27 cellular contexts compared by ENCODE assay signal in the genomic region with DNA sequence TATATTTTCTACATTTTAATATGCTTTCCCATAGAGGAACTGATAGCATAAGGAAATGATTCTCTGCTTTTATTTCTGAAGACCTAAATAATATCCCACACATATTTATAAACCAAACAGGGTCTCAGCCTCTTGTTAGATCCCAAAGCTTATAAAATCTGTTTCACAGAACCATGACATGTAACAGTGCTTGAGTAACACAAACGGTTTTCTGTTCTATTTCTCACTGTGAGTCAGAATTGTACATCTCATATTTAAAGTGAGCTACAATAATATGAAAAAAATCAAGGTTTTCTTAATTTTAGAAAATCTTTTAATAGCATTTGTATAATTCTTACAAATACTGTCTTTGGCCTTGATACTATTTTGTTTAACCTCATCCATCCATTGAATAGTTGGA.
"Had no signal": no experiment of that assay in that cellular context is flagged by ENCODE, and none has a peak within 500 bp of the region (broad histone marks: within the 10 kb centered on the region; RNA-seq: fewer than 3 reads in every experiment).

No MANE protein-coding gene starts in this region.

- DNase-seq: activated CD4-positive, alpha-beta memory T cell treated with anti-CD3 and anti-CD28 coated beads for 36 hours; activated CD4-positive, alpha-beta T cell treated with anti-CD3 and anti-CD28 coated beads for 36 hours; activated CD4-positive, alpha-beta T cell treated with anti-CD3 and anti-CD28 coated beads, Interleukin-2, amount 10 ng/mL, durations not matched to agents 24 days and 14 days; activated CD4-positive, CD25-positive, alpha-beta regulatory T cell; activated CD4-positive, CD25-positive, alpha-beta regulatory T cell treated with anti-CD3 and anti-CD28 coated beads, Interleukin-2, amount 50 U/mL, for 72 hours; activated CD8-positive, alpha-beta memory T cell treated with anti-CD3 and anti-CD28 coated beads, Interleukin-2, amount 10 ng/mL, durations not matched to agents 7 days and 5 days; activated CD8-positive, alpha-beta memory T cell treated with anti-CD3 and anti-CD28 coated beads, Interleukin-2, amount 50 U/mL, for 4 hours; activated CD8-positive, alpha-beta T cell treated with anti-CD3 and anti-CD28 coated beads, Interleukin-2, amount 10 ng/mL, durations not matched to agents 7 days and 5 days; activated gamma-delta T cell; activated naive CD4-positive, alpha-beta T cell; activated naive CD4-positive, alpha-beta T cell treated with anti-CD3 and anti-CD28 coated beads, Interleukin-2, amount 10 ng/mL, durations not matched to agents 7 days and 5 days; activated naive CD8-positive, alpha-beta T cell treated with anti-CD3 and anti-CD28 coated beads, Interleukin-2, amount 10 ng/mL, durations not matched to agents 7 days and 5 days; activated T-cell treated with anti-CD3 and anti-CD28 coated beads, Interleukin-2, amount 50 U/mL, for 1 hour; activated T-cell treated with anti-CD3 and anti-CD28 coated beads, Interleukin-2, amount 50 U/mL, for 48 hours; central memory CD4-positive, alpha-beta T cell; cerebellar nuclear complex; colonic mucosa; effector CD8-positive, alpha-beta T cell; foreskin melanocyte; head of caudate nucleus; T-helper 2 cell had no signal

- FAIRE-seq: endometrium had no signal

- H3K27me3 ChIP-seq: ascending aorta, breast epithelium, cardiac muscle cell, colonic mucosa had no signal

- H3K36me3 ChIP-seq: ascending aorta, breast epithelium, cardiac muscle cell, colonic mucosa had no signal

- H3K4me1 ChIP-seq: ascending aorta, breast epithelium had no signal

- H3K4me3 ChIP-seq: ascending aorta, breast epithelium, cardiac muscle cell, colonic mucosa had no signal

- ATAC-seq: activated CD4-positive, alpha-beta T cell treated with anti-CD3 and anti-CD28 coated beads for 36 hours; activated CD8-positive, alpha-beta memory T cell treated with anti-CD3 and anti-CD28 coated beads, Interleukin-2, amount 10 ng/mL, durations not matched to agents 7 days and 5 days; activated CD8-positive, alpha-beta T cell treated with anti-CD3 and anti-CD28 coated beads, Interleukin-2, amount 10 ng/mL, durations not matched to agents 7 days and 5 days; activated naive CD4-positive, alpha-beta T cell treated with anti-CD3 and anti-CD28 coated beads, Interleukin-2, amount 50 U/mL, for 72 hours; esophagus mucosa had no signal

- H3K9me3 ChIP-seq: ascending aorta, breast epithelium, colonic mucosa had no signal

- H3K27ac ChIP-seq: ascending aorta, breast epithelium, cardiac muscle cell, colonic mucosa had no signal
